ENCODE assay signal across 18 cellular contexts in the genomic region with DNA sequence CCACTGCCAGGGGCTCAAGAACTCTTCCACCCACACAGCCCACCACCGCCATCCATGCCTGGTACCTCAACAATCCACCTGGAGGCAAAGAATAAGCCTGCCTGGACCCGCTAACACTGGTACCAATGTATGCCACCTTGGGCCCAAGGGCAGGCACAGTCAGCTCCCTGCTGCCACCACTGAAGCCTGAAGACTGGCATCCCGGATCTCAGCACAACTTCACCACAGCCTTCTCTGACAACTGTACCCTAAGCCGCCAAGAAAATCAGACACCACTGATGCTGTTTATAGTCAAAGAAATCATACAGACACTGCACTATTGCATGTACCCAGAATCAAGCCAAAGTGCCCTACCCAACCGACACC. TPM values are rescaled to one million over a fixed set of nuclear protein-coding genes. Genes with fewer than 3 reads are reported as not detected.
DNase-seq lines count a peak whose midpoint lies in the region; ATAC-seq and TF ChIP-seq lines count a peak whose summit lies in the region.
"Had no signal": no experiment of that assay in that cellular context is flagged by ENCODE, and none has a peak within 500 bp of the region (broad histone marks: within the 10 kb centered on the region; RNA-seq: fewer than 3 reads in every experiment).

No MANE protein-coding gene starts in this region.

- no peaks in the 10 kb centered on the region for H4K20me1 ChIP-seq in H9 (ENCODE audit: control insufficient read depth, insufficient read depth, insufficient read length)
- H4K20me1 ChIP-seq: BLaER1 had no signal

- H3K14ac ChIP-seq in H9 (ENCODE audit: insufficient read depth, low read length): peak overlapping the region; percentile 31; the same call in 1 of the 2 replicates

- no peak for ATAC-seq in right lobe of liver
- ATAC-seq: HCT116 had no signal

- no peak overlapping the region for H3K4ac ChIP-seq in H9 (ENCODE audit: low read depth, low read length)

- H2BK12ac ChIP-seq in H9 (ENCODE audit: insufficient read length, low read depth, low read length): no peak overlapping the region

- H3K36me3 ChIP-seq in right lobe of liver: no peaks in the 10 kb centered on the region
- H3K36me3 ChIP-seq: BLaER1 had no signal

- WGBS in H9 (ENCODE audit: extremely low coverage, insufficient read length, low lambda C conversion rate): no CpG with 5 or more reads among the region's 5 CpGs
- whole genome bisulfite sequencing in right lobe of liver (ENCODE audit: insufficient coverage, low coverage, low lambda C conversion rate, missing lambda C conversion rate): 67% methylated on average over 2 of the region's 5 CpGs

- H3K9me3 Mint-ChIP-seq in H9: no peaks in the 10 kb centered on the region
- H3K9me3 Mint-ChIP-seq: HFFc6 had no signal

- H4K8ac ChIP-seq in H9 (replicated peaks; ENCODE audit: insufficient read length, low read depth, low read length): no peak overlapping the region

- H3K23ac ChIP-seq in H9 (ENCODE audit: insufficient read length, low read depth, low read length): no peak overlapping the region

- no peak for TF ChIP-seq POLR2A in right lobe of liver (IDR thresholded peaks at IDR 0.05)

- no peak overlapping the region for H4K5ac ChIP-seq in H9 (ENCODE audit: insufficient read length, low read depth, low read length)

- no peaks in the 10 kb centered on the region for H3K36me3 Mint-ChIP-seq in H9 (ENCODE audit: insufficient read depth in 1 of 3, low read depth in 3 of 3)
- H3K36me3 Mint-ChIP-seq: CD14-positive monocyte; CD4-positive, alpha-beta memory T cell had no signal

- H3K4me3 Mint-ChIP-seq in H9: no peak overlapping the region; a peak in 1 of 5 replicates
- H3K4me3 Mint-ChIP-seq: CD14-positive monocyte; CD4-positive, alpha-beta memory T cell; HFFc6 had no signal

- H3K9ac ChIP-seq in H9 (ENCODE audit: extremely low read depth, insufficient read length, low read length): no peak overlapping the region
- H3K9ac ChIP-seq: BLaER1, GM23248 had no signal

- no peaks in the 10 kb centered on the region for H3K79me1 ChIP-seq in H9 (ENCODE audit: insufficient read depth, low read depth, low read length, poor library complexity, severe bottlenecking)

- no peaks in the 10 kb centered on the region for H3K27me3 ChIP-seq in H9 (ENCODE audit: insufficient read depth, low read length)
- H3K27me3 ChIP-seq in right lobe of liver: no peaks in the 10 kb centered on the region
- H3K27me3 ChIP-seq: BLaER1 had no signal

- H3K4me1 Mint-ChIP-seq in H9: peaks cover 4% of the 10 kb centered on the region in 2 experiments; a peak in 2 of 4 replicates
- H3K4me1 Mint-ChIP-seq: CD14-positive monocyte had no signal

- no peak for TF ChIP-seq CTCF in H9 (conservative IDR thresholded peaks at IDR 0.05)
- no peak for TF ChIP-seq CTCF in right lobe of liver (IDR thresholded peaks at IDR 0.05)

- no peak overlapping the region for H4K91ac ChIP-seq in H9 (ENCODE audit: insufficient read length, low read depth, low read length)

- no peaks in the 10 kb centered on the region for H3K27me3 Mint-ChIP-seq in H9 (ENCODE audit: low read depth)

- intact Hi-C loops in right lobe of liver (cut with DNase I): no loop called here

- no peak overlapping the region for H3T11ph ChIP-seq in H9 (ENCODE audit: low read length)

- no peak overlapping the region for H3K56ac ChIP-seq in H9 (ENCODE audit: insufficient read length, low read depth, low read length)

- H2BK20ac ChIP-seq in H9 (ENCODE audit: low read depth, low read length, poor library complexity, severe bottlenecking): no peak overlapping the region

- H3K23me2 ChIP-seq in H9 (ENCODE audit: insufficient read length, low read depth, low read length, poor library complexity, severe bottlenecking): no peaks in the 10 kb centered on the region

- peak overlapping the region in 1 of 3 experiments; percentile 69; a peak in 1 of 7 replicates for H3K27ac Mint-ChIP-seq in H9
- H3K27ac Mint-ChIP-seq: CD14-positive monocyte; CD4-positive, alpha-beta memory T cell; HFFc6 had no signal

- no peak overlapping the region for H2AFZ ChIP-seq in H9 (ENCODE audit: low read length)
- H2AFZ ChIP-seq: GM23248 had no signal

- H3K27ac ChIP-seq in H9 (ENCODE audit: insufficient read length, low read depth, low read length) (no peak overlapping the region), caudate nucleus (ENCODE audit: low read depth, low read length) (peak overlapping the region; percentile 5), temporal lobe (ENCODE audit: low read depth, low read length) (peak overlapping the region; percentile 57), right lobe of liver (no peak overlapping the region)
- H3K27ac ChIP-seq: BLaER1, GM23248 had no signal

- H3K4me1 ChIP-seq in H9 (ENCODE audit: insufficient read depth, low read length) (no peaks in the 10 kb centered on the region), right lobe of liver (no peaks in the 10 kb centered on the region)
- H3K4me1 ChIP-seq: BLaER1 had no signal

- H3K9me3 ChIP-seq in H9 (ENCODE audit: control insufficient read depth, low read depth, low read length): no peaks in the 10 kb centered on the region
- no peaks in the 10 kb centered on the region for H3K9me3 ChIP-seq in right lobe of liver
- H3K9me3 ChIP-seq: BLaER1 had no signal

- H3K4me2 ChIP-seq in H9 (ENCODE audit: insufficient read depth, insufficient read length, low read length): no peak overlapping the region
- H3K4me2 ChIP-seq: BLaER1 had no signal

- no peak overlapping the region for H2BK5ac ChIP-seq in H9 (ENCODE audit: insufficient read length, low read length)

- H2BK15ac ChIP-seq in H9 (ENCODE audit: low read depth, low read length): no peak overlapping the region

- no peak overlapping the region for H3K4me3 ChIP-seq in right lobe of liver
- H3K4me3 ChIP-seq: BLaER1, GM23248 had no signal

- H2BK120ac ChIP-seq in H9 (ENCODE audit: low read depth, low read length, poor library complexity, severe bottlenecking): no peak overlapping the region

- H3K18ac ChIP-seq in H9 (ENCODE audit: insufficient read length, low read depth, low read length): no peak overlapping the region

- no peak overlapping the region for H2AK5ac ChIP-seq in H9 (ENCODE audit: insufficient read length, low read length)

- DNase-seq in H9 (no peak), caudate nucleus (lab: John Stamatoyannopoulos, UW) (no peak), myocyte (ENCODE audit: low read depth) (peak; percentile 54), NCI-H226 (no peak), D341Med (ENCODE audit: low spot score) (no peak), right lobe of liver (no peak)
- DNase-seq: 8988T; CD4-positive, alpha-beta memory T cell; DMS79 treated with DMSO at 0.1 percent for 48 hours; GF-D8; GM23248; HFFc6; IMR-90 had no signal

- no peaks in the 10 kb centered on the region for H3K79me2 ChIP-seq in H9 (ENCODE audit: insufficient read depth, low read length)

RNA-seq across cellular contexts. Expression of a gene that starts 56.3 kb away (rescaled TPM):
- 1.2 and 1.6 TPM in 2 replicates for total RNA-seq in H9 (2021)
- total RNA-seq in myocyte: 0.10 and 0.27 TPM in 2 replicates
- 0.04 TPM for polyA plus RNA-seq in myocyte (2012)
- total RNA-seq in temporal lobe: 8.9 TPM
- total RNA-seq in right lobe of liver: not detected
- total RNA-seq: A673, GM23248, HFFc6 had no signal
- polyA plus RNA-seq: CD14-positive monocyte; CD4-positive, alpha-beta memory T cell; GM23248; IMR-90 had no signal

Comparison
In these comparisons a context has a peak if more than half of its experiments do, and no peak if none do; other contexts are left out.
1. H3K27ac ChIP-seq: peak in caudate nucleus (single experiment) and temporal lobe (single experiment); none in H9 (single experiment) and right lobe of liver (0 of 3).